In the genomic region with DNA sequence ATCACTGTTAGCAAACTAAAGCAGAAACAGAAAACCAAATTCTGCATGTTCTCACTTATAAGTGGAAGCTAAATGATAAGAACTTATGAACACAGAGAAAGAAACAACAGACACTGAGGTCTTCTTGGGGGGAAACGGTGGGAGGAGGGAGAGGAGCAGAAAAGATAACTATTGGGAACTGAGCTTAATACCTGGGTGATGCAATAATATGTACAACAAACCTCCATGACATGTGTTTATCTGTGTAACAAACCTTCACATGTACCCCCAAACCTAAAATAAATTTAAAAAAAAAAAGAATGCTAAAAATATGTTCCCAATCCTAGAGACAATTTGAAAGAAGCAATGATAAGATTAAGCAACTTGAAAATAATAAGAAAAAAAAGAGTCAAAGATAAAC, we compare ENCODE assay signal across 7 cellular contexts.
"Had no signal": no experiment of that assay in that cellular context is flagged by ENCODE, and none has a peak within 500 bp of the region (broad histone marks: within the 10 kb centered on the region; RNA-seq: fewer than 3 reads in every experiment).

No MANE protein-coding gene starts in this region.

- H3K27ac Mint-ChIP-seq: IgD-negative memory B cell had no signal

- H3K27ac ChIP-seq: HL-60, KMS-11 had no signal

- FAIRE-seq: HTR-8/SVneo had no signal

- H3K4me3 Mint-ChIP-seq: IgD-negative memory B cell had no signal

- H3K9ac ChIP-seq: KMS-11 had no signal

- DNase-seq: IMR-90, KBM-7, KG1 had no signal

- H3K4me2 ChIP-seq: KMS-11 had no signal

- H3K27me3 Mint-ChIP-seq: IgD-negative memory B cell had no signal

- H3K36me3 Mint-ChIP-seq: IgD-negative memory B cell had no signal
